In the genomic region with DNA sequence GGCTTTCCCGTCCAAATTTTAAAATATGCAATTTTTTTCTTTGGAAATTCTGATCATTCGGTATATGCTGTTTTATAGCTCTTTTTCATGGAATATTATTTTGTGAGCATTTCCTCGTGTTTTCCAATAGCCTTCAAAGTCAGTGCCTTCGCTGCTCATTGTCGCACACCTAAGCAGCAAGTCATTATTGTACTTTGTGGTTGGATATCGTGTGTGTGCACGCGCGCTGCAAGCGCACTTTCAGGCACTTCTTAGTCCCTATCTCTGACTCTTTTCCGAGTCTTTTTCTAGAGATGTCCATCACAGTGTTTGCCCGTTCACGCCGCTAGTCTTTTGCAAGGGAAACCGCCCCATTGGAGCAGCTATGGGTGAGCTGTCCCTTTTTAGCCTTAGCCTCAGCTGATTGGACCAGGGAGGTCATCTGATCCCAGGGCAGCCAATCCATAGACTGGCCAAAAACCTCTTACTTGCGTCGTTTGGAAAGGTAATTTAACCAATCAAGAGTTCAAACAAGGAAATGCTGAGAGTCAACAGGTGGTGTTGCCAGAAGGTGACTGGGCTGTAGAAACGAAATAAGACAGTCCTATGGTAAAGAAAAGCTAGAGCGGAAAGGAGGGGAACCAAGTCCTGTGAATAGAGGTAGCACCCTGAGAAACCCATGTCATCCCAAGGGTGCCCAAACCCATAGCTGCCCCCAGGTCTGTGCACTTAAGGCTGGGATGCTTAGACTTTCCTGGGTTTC, we compare ENCODE assay signal across 8 cellular contexts. TPM values are rescaled to one million over a fixed set of nuclear protein-coding genes. Genes with fewer than 3 reads are reported as not detected.
DNase-seq lines count a peak whose midpoint lies in the region; ATAC-seq and TF ChIP-seq lines count a peak whose summit lies in the region.

No MANE protein-coding gene starts in this region.

- peak overlapping the region; percentile 81 for H3K4me3 Mint-ChIP-seq in chondrocyte (ENCODE audit: unreplicated experiment)

- peak overlapping the region; percentile 95 for H3K27ac Mint-ChIP-seq in chondrocyte (ENCODE audit: unreplicated experiment)

- H3K36me3 Mint-ChIP-seq in chondrocyte (ENCODE audit: low read depth): peaks cover 14% of the 10 kb centered on the region

- H3K4me1 Mint-ChIP-seq in chondrocyte (ENCODE audit: low read depth): peaks cover 25% of the 10 kb centered on the region

- H3K4me3 ChIP-seq in WI38 (ENCODE audit: low read depth, low read length): peak overlapping the region; percentile 55

- TF ChIP-seq CTCF in WI38 (IDR thresholded peaks at IDR 0.05; ENCODE audit: low read depth, low read length) (no peak), chondrocyte (IDR thresholded peaks at IDR 0.05) (no peak)

- ATAC-seq in HG02642 (IDR thresholded peaks at IDR 0.05; ENCODE audit: poor library complexity, unreplicated experiment): peak; percentile 55
- ATAC-seq in HG02885 (IDR thresholded peaks at IDR 0.05; ENCODE audit: poor library complexity, unreplicated experiment): no peak

- H3K27me3 Mint-ChIP-seq in chondrocyte (ENCODE audit: low read depth): no peaks in the 10 kb centered on the region

- peak; percentile 63 for DNase-seq in GF-D8 (lab: John Stamatoyannopoulos, UW)
- peak; percentile 99 for DNase-seq in NCI-H2029 treated with DMSO at 0.1 percent for 48 hours (lab: John Stamatoyannopoulos, UW)
- DNase-seq in chondrocyte (ENCODE audit: low spot score): no peak
- peak; percentile 93 for DNase-seq in iris pigment epithelial cell (ENCODE audit: low read depth)
- DNase-seq in stimulated activated CD4-positive, alpha-beta T cell treated with anti-CD3 and anti-CD28 coated beads, Interleukin-12 subunit alpha, Interleukin-12 subunit beta, amount 100 ng/mL, for 4 hours: peak; percentile 33

- peaks cover 3% of the 10 kb centered on the region for H3K9me3 Mint-ChIP-seq in chondrocyte (ENCODE audit: low read depth)

RNA-seq across cellular contexts. Expression of a gene that starts 0.7 kb away (rescaled TPM):
- total RNA-seq in chondrocyte: 27.7 to 29.9 TPM (median 28.6 TPM) in 3 replicates
